8 cellular contexts compared by ENCODE assay signal in the genomic region with DNA sequence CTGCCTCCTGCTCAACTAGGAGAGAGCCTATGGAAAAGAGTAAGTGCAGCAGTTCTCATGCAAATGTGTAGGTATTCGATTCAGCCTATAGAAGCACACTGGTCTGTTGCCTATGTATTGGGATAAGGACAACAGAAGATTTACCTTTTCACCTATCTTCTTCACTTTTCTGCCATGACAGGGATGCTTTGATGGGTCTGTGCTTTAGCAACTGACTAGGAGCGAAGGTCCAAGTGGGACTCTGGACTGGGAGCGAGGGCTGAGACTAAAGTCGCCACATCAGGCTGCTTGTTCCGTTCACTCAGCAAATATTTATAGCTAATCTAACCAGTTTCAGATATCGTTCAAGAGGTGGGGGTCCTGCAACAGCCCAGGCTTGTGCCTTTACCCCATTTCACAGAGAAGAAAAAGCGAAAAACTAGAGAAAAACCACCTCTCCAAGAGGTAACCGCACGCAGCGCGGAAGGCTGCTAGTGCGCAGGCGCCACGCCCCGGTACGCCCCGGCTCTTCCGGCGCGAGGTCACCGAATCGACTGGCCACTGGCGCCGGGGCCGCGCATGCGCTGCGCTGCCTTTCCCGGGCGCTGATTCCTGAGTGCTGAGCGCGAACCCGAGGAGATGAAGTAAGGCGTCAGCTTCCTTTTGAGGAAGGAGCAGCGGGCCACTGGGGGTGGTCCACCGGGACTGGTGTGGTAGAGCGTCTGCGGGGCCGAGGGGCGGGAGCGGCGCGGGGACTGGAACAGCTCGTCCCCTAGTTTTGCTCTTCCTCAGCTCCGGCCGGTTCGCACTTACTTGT. TPM values are rescaled to one million over a fixed set of nuclear protein-coding genes. Genes with fewer than 3 reads are reported as not detected.
A peak's percentile ranks its signal among the peaks of the same experiment; 100 is the strongest.
DNase-seq lines count a peak whose midpoint lies in the region; ATAC-seq and TF ChIP-seq lines count a peak whose summit lies in the region.

A gene with protein sequence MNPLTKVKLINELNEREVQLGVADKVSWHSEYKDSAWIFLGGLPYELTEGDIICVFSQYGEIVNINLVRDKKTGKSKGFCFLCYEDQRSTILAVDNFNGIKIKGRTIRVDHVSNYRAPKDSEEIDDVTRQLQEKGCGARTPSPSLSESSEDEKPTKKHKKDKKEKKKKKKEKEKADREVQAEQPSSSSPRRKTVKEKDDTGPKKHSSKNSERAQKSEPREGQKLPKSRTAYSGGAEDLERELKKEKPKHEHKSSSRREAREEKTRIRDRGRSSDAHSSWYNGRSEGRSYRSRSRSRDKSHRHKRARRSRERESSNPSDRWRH (plus strand): TSS at position 573 of the 796 bp plus-strand sequence. CDS start 46 bp downstream, at position 619.

- no peak for TF ChIP-seq CTCF in OCI-LY3 (IDR thresholded peaks at IDR 0.05; ENCODE audit: low read depth, low read length)
- no peak for TF ChIP-seq CTCF in epithelial cell of esophagus (IDR thresholded peaks at IDR 0.05; ENCODE audit: insufficient read depth, low read depth, low read length, missing control alignments)
- no peak for TF ChIP-seq CTCF in mucosa of descending colon (IDR thresholded peaks at IDR 0.05)

- peak within 1 kb of the TSS; percentile 94 for H3K4me3 ChIP-seq in HUES48 (ENCODE audit: low read depth, low read length)
- H3K4me3 ChIP-seq in OCI-LY3 (ENCODE audit: low read length), result peak within 1 kb of the TSS; percentile 98
- peak within 1 kb of the TSS; percentile 76 for H3K4me3 ChIP-seq in epithelial cell of esophagus (ENCODE audit: low read length)
- peak within 1 kb of the TSS; percentile 28 for H3K4me3 ChIP-seq in mucosa of descending colon

- peak within 1 kb of the TSS; percentile 84 for H3K27ac ChIP-seq in HUES48 (ENCODE audit: low read depth, low read length)
- H3K27ac ChIP-seq in OCI-LY3 (ENCODE audit: low read length), result peak within 1 kb of the TSS; percentile 63

- H3K27me3 ChIP-seq in HUES48 (ENCODE audit: control insufficient read depth, insufficient read depth, low read length), result peaks cover 22% of the 10 kb centered on the region
- H3K27me3 ChIP-seq in OCI-LY3 (ENCODE audit: low read depth, low read length), result no peaks in the 10 kb centered on the region

- H3K9ac ChIP-seq in HUES48 (ENCODE audit: low read depth, low read length), result peak within 1 kb of the TSS; percentile 89
- peak within 1 kb of the TSS; percentile 88 for H3K9ac ChIP-seq in OCI-LY3 (ENCODE audit: low read length)

- intact Hi-C loops in mucosa of descending colon (cut with DNase I, micrococcal nuclease), result no loop called here

- DNase-seq in DMS 273 (lab: John Stamatoyannopoulos, UW; ENCODE audit: unreplicated experiment) (peak; percentile 90), activated T-cell treated with anti-CD3 and anti-CD28 coated beads for 4 hours (peak; percentile 21), epithelial cell of esophagus (ENCODE audit: low read depth) (peak; percentile 74), mucosa of descending colon (peak; percentile 72 to 81 (median 78))
- DNase-seq in stimulated activated CD8-positive, alpha-beta memory T cell treated with anti-CD3 and anti-CD28 coated beads, Interleukin-4, amount 100 ng/mL, for 48 hours, result peak; percentile 71

- H3K4me2 ChIP-seq in OCI-LY3 (ENCODE audit: low read length), result peak within 1 kb of the TSS; percentile 93

- H3K36me3 ChIP-seq in HUES48 (ENCODE audit: control insufficient read depth, insufficient read depth, low read length) (peaks cover 16% of the 10 kb centered on the region), OCI-LY3 (replicated peaks; ENCODE audit: low read depth, low read length) (peaks cover 9% of the 10 kb centered on the region), mucosa of descending colon (ENCODE audit: low read depth) (no peaks in the 10 kb centered on the region)

- H4K20me1 ChIP-seq in OCI-LY3 (ENCODE audit: insufficient read depth, low read length), result no peaks in the 10 kb centered on the region

- peak within 1 kb of the TSS; percentile 98 for H2AFZ ChIP-seq in OCI-LY3 (ENCODE audit: low read depth, low read length)

- ATAC-seq in GM21423 (IDR thresholded peaks at IDR 0.05; ENCODE audit: unreplicated experiment), result peak; percentile 96
- peak; percentile 99 for ATAC-seq in mucosa of descending colon

- no peaks in the 10 kb centered on the region for H3K9me3 ChIP-seq in HUES48 (ENCODE audit: control insufficient read depth, insufficient read depth, low read length)
- H3K9me3 ChIP-seq in OCI-LY3 (ENCODE audit: insufficient read depth, low read length), result no peaks in the 10 kb centered on the region
- H3K9me3 ChIP-seq in mucosa of descending colon, result no peaks in the 10 kb centered on the region

- H3K79me2 ChIP-seq in OCI-LY3 (ENCODE audit: low read length), result peaks cover 23% of the 10 kb centered on the region

- H3K4me1 ChIP-seq in HUES48 (ENCODE audit: control insufficient read depth, insufficient read depth, low read length), result no peaks in the 10 kb centered on the region
- H3K4me1 ChIP-seq in OCI-LY3 (ENCODE audit: low read length), result peaks cover 6% of the 10 kb centered on the region; the same call in 1 of the 2 replicates
- peaks cover 7% of the 10 kb centered on the region for H3K4me1 ChIP-seq in mucosa of descending colon (ENCODE audit: low read depth)

RNA-seq across cellular contexts. Expression of the gene that starts here (rescaled TPM):
- 10 to 100 TPM; 14.7 to 18.1 (median 15.0) TPM for total RNA-seq in mucosa of descending colon

Comparison
In these comparisons a context has a peak if more than half of its experiments do, and no peak if none do; other contexts are left out.
1. Peak in every context shown above with its lines: DNase-seq, ATAC-seq, H3K4me3 ChIP-seq and H3K27ac ChIP-seq.
2. DNase-seq: peak in every context shown above with its lines; median percentile 90 in DMS 273; 78 in mucosa of descending colon; 74 in epithelial cell of esophagus; 71 in stimulated activated CD8-positive, alpha-beta memory T cell treated with anti-CD3 and anti-CD28 coated beads, Interleukin-4, amount 100 ng/mL, for 48 hours; 21 in activated T-cell treated with anti-CD3 and anti-CD28 coated beads for 4 hours.
3. H3K4me3 ChIP-seq: peak in every context shown above with its lines; median percentile 98 in OCI-LY3; 94 in HUES48; 76 in epithelial cell of esophagus; 28 in mucosa of descending colon.